ENCODE assay signal across 12 cellular contexts in the genomic region with DNA sequence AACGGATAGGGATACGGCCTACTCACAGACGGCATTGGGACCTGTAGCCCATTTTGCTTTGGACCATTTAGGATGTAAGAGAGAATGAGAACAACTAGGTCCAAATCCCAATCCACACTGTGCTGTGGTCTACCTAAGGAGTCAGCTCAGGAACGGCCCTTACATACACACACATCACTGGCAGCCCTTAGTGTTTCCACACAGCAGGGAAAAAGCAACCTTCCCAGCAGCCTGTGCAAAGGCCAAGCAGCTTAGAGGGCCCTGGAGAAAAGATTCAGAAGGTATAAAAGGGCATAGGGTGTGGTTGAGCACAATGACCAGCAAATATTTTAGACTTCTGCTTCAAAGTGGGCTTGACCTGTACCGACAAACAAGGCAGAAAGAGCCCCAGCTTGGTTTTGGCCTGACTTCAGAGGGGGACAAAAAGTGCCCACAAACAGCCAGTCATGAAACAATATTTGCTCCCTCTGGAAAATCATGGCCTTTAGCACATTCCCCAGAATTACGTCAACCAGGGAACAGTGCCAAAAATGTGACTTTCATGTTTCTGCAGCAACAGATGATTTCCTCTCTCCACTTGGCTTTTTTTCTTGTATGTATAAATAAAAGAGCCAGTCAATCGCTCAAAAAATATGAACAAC.
DNase-seq lines count a peak whose midpoint lies in the region; ATAC-seq and TF ChIP-seq lines count a peak whose summit lies in the region.
"Had no signal": no experiment of that assay in that cellular context is flagged by ENCODE, and none has a peak within 500 bp of the region (broad histone marks: within the 10 kb centered on the region; RNA-seq: fewer than 3 reads in every experiment).

No MANE protein-coding gene starts in this region.

- no peaks in the 10 kb centered on the region for H3K27me3 Mint-ChIP-seq in mesothelial cell of epicardium (ENCODE audit: low read depth)
- no peaks in the 10 kb centered on the region for H3K27me3 Mint-ChIP-seq in endodermal cell (ENCODE audit: insufficient read depth)
- H3K27me3 Mint-ChIP-seq in activated naive CD4-positive, alpha-beta T cell treated with anti-CD3 and anti-CD28 coated beads for 36 hours (ENCODE audit: low read depth), result no peaks in the 10 kb centered on the region

- H3K4me1 ChIP-seq in fibroblast of lung (ENCODE audit: control insufficient read depth, extremely low read depth, insufficient read depth, low read length), result no peaks in the 10 kb centered on the region
- H3K4me1 ChIP-seq in endodermal cell (ENCODE audit: control insufficient read depth, insufficient read depth, low read length), result no peaks in the 10 kb centered on the region

- ATAC-seq in Right ventricle myocardium inferior (peak; percentile 64), GM21528 (IDR thresholded peaks at IDR 0.05; ENCODE audit: low FRiP score, unreplicated experiment) (no peak)
- ATAC-seq: activated T-helper 17 cell treated with anti-CD3 and anti-CD28 coated beads, Interleukin-2, amount 50 U/mL, for 72 hours; Panc1 had no signal

- intact Hi-C loops in Right ventricle myocardium inferior (cut with DNase I), result no loop called here
- intact Hi-C loops in cardiac septum (cut with DNase I), result no loop called here
- intact Hi-C loops in activated naive CD4-positive, alpha-beta T cell treated with anti-CD3 and anti-CD28 coated beads for 36 hours (cut with micrococcal nuclease), result no loop called here

- TF ChIP-seq CTCF in fibroblast of lung (conservative IDR thresholded peaks at IDR 0.05 in 1 of 2, IDR thresholded peaks at IDR 0.05 in 1 of 2; ENCODE audit: low read depth in 1 of 2, low read length in 2 of 2) (no peak), mesothelial cell of epicardium (IDR thresholded peaks at IDR 0.05; ENCODE audit: unreplicated experiment) (no peak), endodermal cell (conservative IDR thresholded peaks at IDR 0.05) (no peak)

- H3K36me3 ChIP-seq in fibroblast of lung (ENCODE audit: control insufficient read depth, insufficient read depth, low read length) (no peaks in the 10 kb centered on the region), endodermal cell (ENCODE audit: control insufficient read depth, insufficient read depth, low read length) (no peaks in the 10 kb centered on the region)

- peak overlapping the region; percentile 52 for H3K27ac Mint-ChIP-seq in mesothelial cell of epicardium
- H3K27ac Mint-ChIP-seq in endodermal cell, result no peak overlapping the region
- no peak overlapping the region for H3K27ac Mint-ChIP-seq in activated naive CD4-positive, alpha-beta T cell treated with anti-CD3 and anti-CD28 coated beads for 36 hours
- H3K27ac Mint-ChIP-seq: activated T-helper 17 cell treated with anti-CD3 and anti-CD28 coated beads, Interleukin-2, amount 50 U/mL, for 72 hours had no signal

- no peak overlapping the region for H2AFZ ChIP-seq in fibroblast of lung (ENCODE audit: low read length)

- H3K4me1 Mint-ChIP-seq in mesothelial cell of epicardium (no peaks in the 10 kb centered on the region), endodermal cell (no peaks in the 10 kb centered on the region)
- H3K4me1 Mint-ChIP-seq in activated naive CD4-positive, alpha-beta T cell treated with anti-CD3 and anti-CD28 coated beads for 36 hours (ENCODE audit: low read depth), result no peaks in the 10 kb centered on the region
- H3K4me1 Mint-ChIP-seq: activated T-helper 17 cell treated with anti-CD3 and anti-CD28 coated beads, Interleukin-2, amount 50 U/mL, for 72 hours had no signal

- no peaks in the 10 kb centered on the region for H4K20me1 ChIP-seq in fibroblast of lung (ENCODE audit: control insufficient read depth, extremely low read depth, insufficient read depth, low read length)

- no peak overlapping the region for H3K9ac ChIP-seq in fibroblast of lung (ENCODE audit: insufficient read depth, low read length)
- no peak overlapping the region for H3K9ac ChIP-seq in endodermal cell (ENCODE audit: extremely low read depth, low read length, poor library complexity, severe bottlenecking)

- H3K4me3 Mint-ChIP-seq in mesothelial cell of epicardium, result no peak overlapping the region
- H3K4me3 Mint-ChIP-seq in endodermal cell, result no peak overlapping the region
- H3K4me3 Mint-ChIP-seq in activated naive CD4-positive, alpha-beta T cell treated with anti-CD3 and anti-CD28 coated beads for 36 hours, result no peak overlapping the region
- H3K4me3 Mint-ChIP-seq: activated T-helper 17 cell treated with anti-CD3 and anti-CD28 coated beads, Interleukin-2, amount 50 U/mL, for 72 hours had no signal

- H3K9me3 ChIP-seq in fibroblast of lung (ENCODE audit: control insufficient read depth, insufficient read depth, low read depth, low read length) (no peaks in the 10 kb centered on the region), endodermal cell (ENCODE audit: control insufficient read depth, low read length) (no peaks in the 10 kb centered on the region)

- H3K79me2 ChIP-seq in fibroblast of lung (ENCODE audit: control insufficient read depth, insufficient read depth, low read length), result no peaks in the 10 kb centered on the region

- H3K27ac ChIP-seq in fibroblast of lung (ENCODE audit: insufficient read depth, low read length), result no peak overlapping the region
- H3K27ac ChIP-seq in endodermal cell (ENCODE audit: low read depth, low read length), result no peak overlapping the region

- no peak overlapping the region for H3K4me2 ChIP-seq in fibroblast of lung (ENCODE audit: extremely low read depth, insufficient read depth, low read length)

- H3K4me3 ChIP-seq in fibroblast of lung (replicated peaks in 1 of 4; ENCODE audit: control extremely low read depth in 1 of 4, insufficient read depth in 1 of 4, low read depth in 3 of 4, low read length in 4 of 4) (no peak overlapping the region), endodermal cell (ENCODE audit: low read length) (no peak overlapping the region)

- H3K36me3 Mint-ChIP-seq in mesothelial cell of epicardium, result no peaks in the 10 kb centered on the region
- H3K36me3 Mint-ChIP-seq in endodermal cell (ENCODE audit: low read depth), result no peaks in the 10 kb centered on the region
- no peaks in the 10 kb centered on the region for H3K36me3 Mint-ChIP-seq in activated naive CD4-positive, alpha-beta T cell treated with anti-CD3 and anti-CD28 coated beads for 36 hours (ENCODE audit: low read depth)

- H3K27me3 ChIP-seq in fibroblast of lung (ENCODE audit: control insufficient read depth, insufficient read depth, low read length) (no peaks in the 10 kb centered on the region), endodermal cell (ENCODE audit: control insufficient read depth, insufficient read depth, low read length, poor library complexity, severe bottlenecking) (no peaks in the 10 kb centered on the region)

- no peak for DNase-seq in Right ventricle myocardium inferior (ENCODE audit: missing footprints)
- no peak for DNase-seq in cardiac septum (ENCODE audit: low spot score)
- peak; percentile 25 to 26 for DNase-seq in fibroblast of lung (ENCODE audit: low read depth in 2 of 2)
- DNase-seq in mesothelial cell of epicardium (ENCODE audit: low spot score in 2 of 2, unreplicated experiment in 2 of 2), result no peak
- DNase-seq in activated T-cell treated with anti-CD3 and anti-CD28 coated beads, Interleukin-2, amount 50 U/mL, for 48 hours, result no peak
- no peak for DNase-seq in endodermal cell
- DNase-seq in activated naive CD4-positive, alpha-beta T cell treated with anti-CD3 and anti-CD28 coated beads for 36 hours, result no peak
- DNase-seq: activated CD4-positive, CD25-positive, alpha-beta regulatory T cell; NCI-H2029 had no signal

- CTCF ChIA-PET in activated naive CD4-positive, alpha-beta T cell treated with anti-CD3 and anti-CD28 coated beads for 36 hours (lab: Charles Lee), result no interaction called here

- WGBS in endodermal cell (ENCODE audit: insufficient coverage in 1 of 2, insufficient read length in 1 of 2), 2 experiments, result 90 to 100% methylated on average over 3 to 5 of the region's 7 CpGs

- peaks cover 67% of the 10 kb centered on the region for H3K9me3 Mint-ChIP-seq in mesothelial cell of epicardium
- H3K9me3 Mint-ChIP-seq in endodermal cell, result peaks cover 80% of the 10 kb centered on the region
- no peaks in the 10 kb centered on the region for H3K9me3 Mint-ChIP-seq in activated naive CD4-positive, alpha-beta T cell treated with anti-CD3 and anti-CD28 coated beads for 36 hours

Comparison
In these comparisons a context has a peak if more than half of its experiments do, and no peak if none do; other contexts are left out.
1. DNase-seq: peak in fibroblast of lung (2 of 2); none in Right ventricle myocardium inferior (single experiment), cardiac septum (single experiment), mesothelial cell of epicardium (0 of 2), activated T-cell treated with anti-CD3 and anti-CD28 coated beads, Interleukin-2, amount 50 U/mL, for 48 hours (0 of 2), endodermal cell (single experiment) and activated naive CD4-positive, alpha-beta T cell treated with anti-CD3 and anti-CD28 coated beads for 36 hours (single experiment).